15 cellular contexts compared by ENCODE assay signal in the genomic region with DNA sequence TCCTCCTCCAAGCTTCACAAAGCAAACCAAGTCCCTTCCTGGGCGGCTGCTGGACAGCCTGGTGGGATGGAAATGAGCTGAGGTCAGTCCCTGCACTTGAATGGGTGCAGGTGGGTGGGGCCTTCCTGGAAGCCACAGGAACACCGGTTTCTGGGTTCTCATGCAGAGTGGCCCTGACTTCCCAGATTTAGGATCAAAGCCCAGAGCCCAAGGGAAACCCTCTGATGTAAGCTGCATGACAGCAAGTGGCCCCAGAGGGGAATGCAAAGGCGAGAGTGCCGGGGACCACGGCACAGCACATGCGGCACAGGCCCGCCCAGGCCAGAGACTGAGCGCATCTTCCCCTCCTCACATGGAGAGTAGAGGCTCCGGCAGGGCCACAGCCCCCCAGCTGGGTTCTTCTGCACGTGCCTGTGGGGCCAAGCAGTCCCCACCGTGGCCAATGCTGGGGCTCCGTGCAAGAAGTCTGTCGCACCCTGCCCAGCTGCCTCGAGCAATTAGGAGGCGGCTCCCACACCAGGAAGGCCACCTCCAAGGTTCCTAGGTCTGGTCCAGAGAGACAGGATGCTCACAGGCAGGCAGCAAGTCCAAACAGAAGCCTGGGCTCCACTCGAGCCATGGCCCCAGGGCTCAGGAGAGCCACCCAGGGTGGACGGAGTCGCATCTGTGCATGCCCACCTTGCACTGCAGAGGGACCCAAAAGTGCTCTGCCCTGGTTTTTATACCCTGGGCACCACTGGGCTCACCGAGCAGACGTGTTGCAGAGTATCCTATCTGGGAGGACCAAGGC.
DNase-seq lines count a peak whose midpoint lies in the region; ATAC-seq and TF ChIP-seq lines count a peak whose summit lies in the region.
"Had no signal": no experiment of that assay in that cellular context is flagged by ENCODE, and none has a peak within 500 bp of the region (broad histone marks: within the 10 kb centered on the region; RNA-seq: fewer than 3 reads in every experiment).

No MANE protein-coding gene starts in this region.

- TF ChIP-seq POLR2A in thyroid gland (IDR thresholded peaks at IDR 0.05) (no peak), erythroblast (IDR thresholded peaks at IDR 0.05; ENCODE audit: low read length) (no peak)

- no peak for TF ChIP-seq CTCF in choroid plexus epithelial cell (conservative IDR thresholded peaks at IDR 0.05; ENCODE audit: low read depth, low read length)
- TF ChIP-seq CTCF in thyroid gland (IDR thresholded peaks at IDR 0.05), result no peak

- ATAC-seq in GM21576 (IDR thresholded peaks at IDR 0.05; ENCODE audit: unreplicated experiment), result no peak

- 50 to 72% methylated on average over 4 to 6 of the region's 20 CpGs for WGBS in thyroid gland, 2 donors

- intact Hi-C loops in thyroid gland (cut with DNase I), result no loop called here

- no peaks in the 10 kb centered on the region for H3K36me3 ChIP-seq in thyroid gland
- H3K36me3 ChIP-seq: brain microvascular endothelial cell, HAP-1 had no signal

- H3K4me3 ChIP-seq in choroid plexus epithelial cell (ENCODE audit: low read depth, low read length), result no peak overlapping the region
- H3K4me3 ChIP-seq in thyroid gland (replicated peaks in 1 of 3), result no peak overlapping the region
- H3K4me3 ChIP-seq: HAP-1, psoas muscle had no signal

- H3K4me1 ChIP-seq in thyroid gland, result peaks cover 42 to 67% of the 10 kb centered on the region in 2 donors

- DNase-seq in DMS53 (lab: John Stamatoyannopoulos, UW), result peak; percentile 74
- no peak for DNase-seq in DMS53 treated with DMSO at 0.1 percent for 48 hours (lab: John Stamatoyannopoulos, UW; ENCODE audit: unreplicated experiment)
- DNase-seq in choroid plexus epithelial cell (ENCODE audit: low read depth), result peak; percentile 8
- peak; percentile 77 for DNase-seq in mesenteric fat pad (ENCODE audit: low spot score)
- DNase-seq in thyroid gland, result no peak
- no peak for DNase-seq in erythroblast (lab: John Stamatoyannopoulos, UW)
- DNase-seq in AG20443 (ENCODE audit: low spot score), result no peak
- DNase-seq: activated naive CD4-positive, alpha-beta T cell treated with anti-CD3 and anti-CD28 coated beads for 36 hours; MM.1S; NCI-H1930 had no signal

- H3K27me3 ChIP-seq in thyroid gland, result no peaks in the 10 kb centered on the region
- H3K27me3 ChIP-seq: brain microvascular endothelial cell had no signal

- H3K9me3 ChIP-seq in thyroid gland, result no peaks in the 10 kb centered on the region
- H3K9me3 ChIP-seq: HAP-1, psoas muscle had no signal

- peak overlapping the region; percentile 51 to 97 (median 92) for H3K27ac ChIP-seq in thyroid gland
- H3K27ac ChIP-seq: 22Rv1, brain microvascular endothelial cell, psoas muscle had no signal

Comparison
In these comparisons a context has a peak if more than half of its experiments do, and no peak if none do; other contexts are left out.
1. DNase-seq: peak in DMS53 (single experiment), choroid plexus epithelial cell (single experiment) and mesenteric fat pad (single experiment); none in DMS53 treated with DMSO at 0.1 percent for 48 hours (single experiment), thyroid gland (0 of 2), erythroblast (0 of 2) and AG20443 (single experiment).